Comparison of ENCODE assay signal across 18 cellular contexts in the genomic region with DNA sequence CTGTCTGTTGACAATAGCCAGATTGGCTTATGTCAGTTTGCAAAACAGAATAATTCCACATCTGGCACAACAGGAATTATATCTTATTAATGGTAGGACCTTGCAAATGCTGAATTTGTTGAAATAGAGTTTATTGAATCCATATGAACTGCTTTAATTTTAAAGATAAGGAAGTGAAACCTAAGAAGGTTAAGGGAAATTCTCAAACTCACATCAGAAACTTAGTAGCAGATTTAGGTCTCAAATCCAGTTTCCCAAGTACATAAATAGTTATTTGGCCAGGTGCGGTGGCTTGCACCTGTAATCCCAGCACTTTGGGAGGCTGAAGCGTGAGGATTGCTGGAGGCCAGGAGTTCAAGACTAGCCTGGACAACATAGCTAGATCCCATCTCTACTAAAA.
"Had no signal": no experiment of that assay in that cellular context is flagged by ENCODE, and none has a peak within 500 bp of the region (broad histone marks: within the 10 kb centered on the region; RNA-seq: fewer than 3 reads in every experiment).

No MANE protein-coding gene starts in this region.

- H3K4me3 Mint-ChIP-seq: naive thymus-derived CD4-positive, alpha-beta T cell; nephron; neural progenitor cell; type B pancreatic cell had no signal

- ATAC-seq: left ventricle myocardium superior; lower lobe of right lung; mucosa of descending colon; naive thymus-derived CD4-positive, alpha-beta T cell; sciatic nerve had no signal

- H3K4me1 Mint-ChIP-seq: naive thymus-derived CD4-positive, alpha-beta T cell; nephron; neural progenitor cell had no signal

- H3K36me3 Mint-ChIP-seq: naive thymus-derived CD4-positive, alpha-beta T cell; neural progenitor cell; type B pancreatic cell had no signal

- H3K9me3 Mint-ChIP-seq: naive thymus-derived CD4-positive, alpha-beta T cell; nephron; neural progenitor cell had no signal

- H3K27ac Mint-ChIP-seq: naive thymus-derived CD4-positive, alpha-beta T cell; nephron; neural progenitor cell; type B pancreatic cell had no signal

- DNase-seq: dorsolateral prefrontal cortex; effector CD4-positive, alpha-beta T cell; head of caudate nucleus; left ventricle myocardium superior; lower lobe of right lung; mucosa of descending colon; naive thymus-derived CD4-positive, alpha-beta T cell; stimulated activated CD4-positive, alpha-beta T cell treated with anti-CD3 and anti-CD28 coated beads, Interleukin-12 subunit alpha, Interleukin-12 subunit beta, amount 100 ng/mL, for 4 hours; stimulated activated CD4-positive, alpha-beta T cell treated with anti-CD3 and anti-CD28 coated beads, Interleukin-1b, Interleukin-23, amount 100 ng/mL, for 48 hours; stimulated activated CD4-positive, alpha-beta T cell treated with anti-CD3 and anti-CD28 coated beads, Interleukin-4, amount 100 ng/mL, for 1 hour; stimulated activated CD8-positive, alpha-beta memory T cell treated with anti-CD3 and anti-CD28 coated beads, Interleukin-4, amount 100 ng/mL, for 48 hours; stimulated activated naive CD4-positive, alpha-beta T cell treated with Interleukin-2 at 50 U/mL for 16 hours; stomach; thyroid gland had no signal
